27 cellular contexts compared by ENCODE assay signal in the genomic region with DNA sequence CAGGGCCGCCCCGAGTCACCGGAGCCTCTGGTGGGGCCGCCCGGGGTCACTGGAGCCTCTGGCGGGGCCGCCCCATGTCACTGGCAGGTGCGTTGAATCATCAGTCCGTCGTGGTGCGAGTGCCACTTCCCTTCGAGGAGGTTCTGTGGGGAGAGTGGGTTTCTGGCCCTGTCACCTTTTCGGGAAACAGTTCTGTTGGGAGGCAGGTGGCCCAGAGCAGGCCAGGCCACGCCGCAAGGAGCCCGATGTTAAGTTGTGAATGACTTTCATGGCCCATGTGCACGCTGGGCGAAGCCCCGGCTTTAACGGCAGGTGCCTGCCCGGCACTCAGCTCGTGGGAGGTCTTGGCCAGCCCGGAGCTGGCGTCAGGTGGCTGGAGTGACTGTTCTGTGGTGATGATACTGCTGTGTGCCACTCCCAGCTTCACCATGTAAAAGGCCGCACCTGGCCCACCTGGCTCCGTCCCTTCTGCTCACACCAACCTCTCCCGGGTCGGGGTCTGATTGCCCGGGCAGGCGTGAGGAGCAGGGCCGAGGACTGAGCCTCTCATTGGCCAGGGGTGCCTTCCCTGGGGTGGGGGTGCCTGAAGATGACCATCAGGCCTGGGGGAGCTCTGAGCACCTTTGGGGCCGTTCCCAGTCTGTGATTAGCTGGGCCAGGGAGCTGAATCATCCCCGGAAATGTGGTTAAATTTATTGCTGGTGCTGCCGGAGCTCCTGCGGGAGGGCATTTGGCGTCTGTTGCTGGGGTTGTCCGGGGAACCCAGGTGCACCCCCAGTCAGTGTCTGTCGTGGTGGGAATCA. TPM values are rescaled to one million over a fixed set of nuclear protein-coding genes. Genes with fewer than 3 reads are reported as not detected.
DNase-seq lines count a peak whose midpoint lies in the region; ATAC-seq, FAIRE-seq and TF ChIP-seq lines count a peak whose summit lies in the region.
"Had no signal": no experiment of that assay in that cellular context is flagged by ENCODE, and none has a peak within 500 bp of the region (broad histone marks: within the 10 kb centered on the region; RNA-seq: fewer than 3 reads in every experiment).

No MANE protein-coding gene starts in this region.

- H3K23ac ChIP-seq in trophoblast cell (ENCODE audit: low read length) = no peak overlapping the region

- H3K79me2 ChIP-seq in trophoblast cell (ENCODE audit: control insufficient read depth, insufficient read depth, low read length, poor library complexity) = no peaks in the 10 kb centered on the region

- no peak overlapping the region for H3K4me2 ChIP-seq in trophoblast cell (ENCODE audit: low read length)
- H3K4me2 ChIP-seq: BLaER1 treated with 17β-estradiol and CSF1 and Interleukin-3, amounts not matched to agents 10 nM and 100 nM had no signal

- no peaks in the 10 kb centered on the region for H3K27me3 ChIP-seq in trophoblast cell (ENCODE audit: insufficient read depth, low read length)
- H3K27me3 ChIP-seq: BLaER1 treated with 17β-estradiol and CSF1 and Interleukin-3, amounts not matched to agents 10 nM and 100 nM; heart left ventricle; pancreas; right atrium auricular region; uterus had no signal

- no peak overlapping the region for H3K14ac ChIP-seq in trophoblast cell (ENCODE audit: low read length)

- CTCF ChIA-PET in RWPE1 (lab: Yijun Ruan, JAX) = interaction anchor here (0.6 kb wide), 1 partner anchor 100 kb away, joined by 3 read pairs; no protein-coding TSS in a partner anchor

- H3K9me3 ChIP-seq in trophoblast cell (ENCODE audit: insufficient read depth, low read depth, low read length) = peaks cover 6% of the 10 kb centered on the region
- H3K9me3 ChIP-seq: BLaER1 treated with 17β-estradiol and CSF1 and Interleukin-3, amounts not matched to agents 10 nM and 100 nM; Caco-2; heart left ventricle; pancreas; right atrium auricular region; uterus had no signal

- no peaks in the 10 kb centered on the region for H3K79me1 ChIP-seq in trophoblast cell (ENCODE audit: low read length)

- in situ Hi-C loops in ACHN (cut with HindIII; ENCODE audit: low pct_ligation_motif_present, low pct_unique_long_range_greater_than_20kb, low sequenced_read_pairs) = no loop called here

- H3K36me3 ChIP-seq in trophoblast cell (ENCODE audit: control insufficient read depth in 1 of 2, insufficient read depth in 2 of 2, low read length in 2 of 2) = peaks cover 36 to 45% of the 10 kb centered on the region in 2 experiments
- H3K36me3 ChIP-seq: uterus had no signal

- no peak overlapping the region for H4K91ac ChIP-seq in trophoblast cell (ENCODE audit: low read depth, low read length)

- H3K27ac ChIP-seq in RWPE1 = peak overlapping the region; percentile 79
- H3K27ac ChIP-seq in trophoblast cell (ENCODE audit: low read depth, low read length) = no peak overlapping the region
- H3K27ac ChIP-seq: BLaER1 treated with 17β-estradiol and CSF1 and Interleukin-3, amounts not matched to agents 10 nM and 100 nM; GM23248; heart left ventricle; pancreas; right atrium auricular region; uterus had no signal

- WGBS in trophoblast cell (ENCODE audit: extremely low coverage, insufficient coverage, insufficient read length) = no CpG with 5 or more reads among the region's 38 CpGs

- no peak overlapping the region for H2AK5ac ChIP-seq in trophoblast cell (ENCODE audit: low read length)

- H3K4me3 ChIP-seq in trophoblast cell (ENCODE audit: low read depth, low read length) = no peak overlapping the region
- H3K4me3 ChIP-seq: BLaER1 treated with 17β-estradiol and CSF1 and Interleukin-3, amounts not matched to agents 10 nM and 100 nM; GM23248; heart left ventricle; pancreas; right atrium auricular region; uterus had no signal

- H4K12ac ChIP-seq in trophoblast cell (ENCODE audit: low read depth, low read length) = no peak overlapping the region

- ATAC-seq in stimulated activated naive CD8-positive, alpha-beta T cell treated with anti-CD3 and anti-CD28 coated beads, Interleukin-15, Interleukin-2, amounts not matched to agents 100 U/mL and 50 U/mL, for 24 hours = no peak
- ATAC-seq: activated T-helper 17 cell treated with anti-CD3 and anti-CD28 coated beads, Interleukin-2, amount 50 U/mL, for 72 hours; naive thymus-derived CD4-positive, alpha-beta T cell; pancreas; stimulated activated memory B cell treated with anti-CD40 and anti-IgM and Interleukin-4, amounts not matched to agents 10 μg/mL and 1 μg/mL and 100 μg/mL, for 72 hours; WTC11 had no signal

- FAIRE-seq in H54 (lab: Jason Lieb, UNC) = peak; percentile 27
- FAIRE-seq: pancreas had no signal

- H3K4me1 ChIP-seq in trophoblast cell (ENCODE audit: control insufficient read depth in 1 of 2, insufficient read depth in 2 of 2, low read length in 2 of 2) = no peaks in the 10 kb centered on the region
- H3K4me1 ChIP-seq: Caco-2, heart left ventricle, pancreas, right atrium auricular region, uterus had no signal

- H3K9ac ChIP-seq in trophoblast cell (ENCODE audit: low read length) = no peak overlapping the region
- H3K9ac ChIP-seq: BLaER1 treated with 17β-estradiol and CSF1 and Interleukin-3, amounts not matched to agents 10 nM and 100 nM; GM23248 had no signal

- TF ChIP-seq POLR2A in H54 (IDR thresholded peaks at IDR 0.05; ENCODE audit: low read depth, low read length) = no peak

- DNase-seq in ACHN (peak; percentile 64), H54 (ENCODE audit: insufficient read length, low spot score) (peak; percentile 87), RWPE1 (ENCODE audit: low spot score) (peak; percentile 57), glomerular visceral epithelial cell (ENCODE audit: extremely low spot score) (peak; percentile 35), RPMI8226 (no peak), trophoblast cell (no peak)
- no peak for DNase-seq in activated CD4-positive, CD25-positive, alpha-beta regulatory T cell treated with anti-CD3 and anti-CD28 coated beads, Interleukin-2, amount 50 U/mL, for 72 hours
- no peak for DNase-seq in stimulated activated naive CD8-positive, alpha-beta T cell treated with anti-CD3 and anti-CD28 coated beads, Interleukin-15, Interleukin-2, amounts not matched to agents 100 U/mL and 50 U/mL, for 24 hours
- DNase-seq: Caco-2; cerebellar nuclear complex; GM23248; heart left ventricle; mesendoderm; naive thymus-derived CD4-positive, alpha-beta T cell; NCI-H2081; NCI-H226; NCI-H774; pancreas; Right ventricle myocardium superior; stimulated activated CD4-positive, alpha-beta T cell treated with anti-CD3 and anti-CD28 coated beads, Interleukin-2, amount 100 ng/mL, for 48 hours; T-helper 9 cell; uterus had no signal

- H3K18ac ChIP-seq in trophoblast cell (ENCODE audit: low read length) = no peak overlapping the region

- no peak overlapping the region for H3K4ac ChIP-seq in trophoblast cell (ENCODE audit: low read depth, low read length)

- H4K8ac ChIP-seq in trophoblast cell (ENCODE audit: low read depth, low read length) = no peak overlapping the region

- H2BK12ac ChIP-seq in trophoblast cell (ENCODE audit: low read length) = no peak overlapping the region

- no peak overlapping the region for H2AFZ ChIP-seq in trophoblast cell (ENCODE audit: insufficient read depth, low read length, poor library complexity)
- H2AFZ ChIP-seq: GM23248 had no signal

- H2BK120ac ChIP-seq in trophoblast cell (ENCODE audit: insufficient read depth, low read length, poor library complexity) = no peak overlapping the region

- no peak overlapping the region for H2BK5ac ChIP-seq in trophoblast cell (ENCODE audit: low read depth, low read length, poor library complexity)

- POLR2A ChIA-PET in RWPE1 (lab: Yijun Ruan, JAX; ENCODE audit: low non-redundant PET) = no interaction called here

- no peak for TF ChIP-seq CTCF in RWPE1 (conservative IDR thresholded peaks at IDR 0.05; ENCODE audit: low read depth)

RNA-seq across cellular contexts. Expression of gene CSNK1G2, which starts 29.2 kb away (rescaled TPM):
- 92.2 and 93.2 TPM in 2 replicates for polyA plus RNA-seq in trophoblast cell (2013)

RNA-seq across cellular contexts. Expression of gene BTBD2, which starts 45.3 kb away (rescaled TPM):
- 43.8 and 44.5 TPM in 2 replicates for polyA plus RNA-seq in trophoblast cell (2013)

Comparison
In these comparisons a context has a peak if more than half of its experiments do, and no peak if none do; other contexts are left out.
1. DNase-seq: peak in ACHN (single experiment), H54 (single experiment), RWPE1 (single experiment) and glomerular visceral epithelial cell (single experiment); none in activated CD4-positive, CD25-positive, alpha-beta regulatory T cell treated with anti-CD3 and anti-CD28 coated beads, Interleukin-2, amount 50 U/mL, for 72 hours (single experiment), stimulated activated naive CD8-positive, alpha-beta T cell treated with anti-CD3 and anti-CD28 coated beads, Interleukin-15, Interleukin-2, amounts not matched to agents 100 U/mL and 50 U/mL, for 24 hours (single experiment), RPMI8226 (single experiment) and trophoblast cell (0 of 2).